ENCODE assay signal across 17 cellular contexts in genomic region chr11:132119573-132119972, GRCh38.
"Had no signal": no experiment of that assay in that cellular context is flagged by ENCODE, and none has a peak within 500 bp of the region (broad histone marks: within the 10 kb centered on the region; RNA-seq: fewer than 3 reads in every experiment).

No MANE protein-coding gene starts in this region.

- H3K4me1 ChIP-seq: psoas muscle, spleen, tibial artery, upper lobe of left lung, uterus had no signal

- ATAC-seq: esophagus mucosa; naive thymus-derived CD4-positive, alpha-beta T cell; psoas muscle; sciatic nerve; stimulated activated memory B cell treated with anti-CD40 and anti-IgM and Interleukin-4, amounts not matched to agents 10 μg/mL and 1 μg/mL and 100 μg/mL, for 72 hours had no signal

- H3K27me3 ChIP-seq: neutrophil, spleen, upper lobe of left lung, uterus had no signal

- DNase-seq: effector memory CD4-positive, alpha-beta T cell; immature natural killer cell; naive thymus-derived CD4-positive, alpha-beta T cell; nephron progenitor cell; psoas muscle; retina; spleen; stimulated activated CD4-positive, alpha-beta T cell treated with anti-CD3 and anti-CD28 coated beads, Interleukin-15, amount 100 ng/mL, for 24 hours; stimulated activated CD4-positive, alpha-beta T cell treated with anti-CD3 and anti-CD28 coated beads, Interleukin-1b, Interleukin-23, amount 100 ng/mL, for 48 hours; stimulated activated CD4-positive, alpha-beta T cell treated with anti-CD3 and anti-CD28 coated beads, Interleukin-4, amount 100 ng/mL, for 24 hours; tibial artery; uterus had no signal

- H3K27ac ChIP-seq: neutrophil, psoas muscle, spleen, tibial artery, upper lobe of left lung, uterus had no signal

- H3K36me3 ChIP-seq: neutrophil, spleen, tibial artery, upper lobe of left lung, uterus had no signal

- H3K4me3 ChIP-seq: psoas muscle, spleen, tibial artery, upper lobe of left lung, uterus had no signal

- H3K9me3 ChIP-seq: neutrophil, psoas muscle, spleen, tibial artery, upper lobe of left lung, uterus had no signal
